In genomic region chr5:122896598-122897282, GRCh38 we compare ENCODE assay signal across 8 cellular contexts. TPM values are rescaled to one million over a fixed set of nuclear protein-coding genes. Genes with fewer than 3 reads are reported as not detected.
DNase-seq lines count a peak whose midpoint lies in the region; TF ChIP-seq lines count a peak whose summit lies in the region.

No MANE protein-coding gene starts in this region.

- intact Hi-C loops in lower leg skin (cut with DNase I; ENCODE audit: low total_unique reads) = no loop called here

- WGBS in lower leg skin, 2 donors = 65 to 71% methylated on average over 4 of the region's 4 CpGs

- no peaks in the 10 kb centered on the region for H3K4me1 Mint-ChIP-seq in brain
- H3K4me1 Mint-ChIP-seq in mesothelial cell of epicardium = peaks cover 25% of the 10 kb centered on the region

- H3K4me3 ChIP-seq in lower leg skin (ENCODE audit: low read depth, poor library complexity, severe bottlenecking) = no peak overlapping the region
- H3K4me3 ChIP-seq in coronary artery = no peak overlapping the region

- H3K9me3 Mint-ChIP-seq in brain (no peaks in the 10 kb centered on the region), mesothelial cell of epicardium (no peaks in the 10 kb centered on the region)

- no peak overlapping the region for H3K4me3 Mint-ChIP-seq in brain
- no peak overlapping the region for H3K4me3 Mint-ChIP-seq in mesothelial cell of epicardium

- no peak overlapping the region for H3K27ac ChIP-seq in coronary artery

- H3K27me3 Mint-ChIP-seq in brain (peaks cover 3% of the 10 kb centered on the region), mesothelial cell of epicardium (ENCODE audit: low read depth) (no peaks in the 10 kb centered on the region)

- H3K27ac Mint-ChIP-seq in brain (no peak overlapping the region), mesothelial cell of epicardium (peak overlapping the region; percentile 7)

- DNase-seq in DMS53 (lab: John Stamatoyannopoulos, UW) = peak; percentile 66
- peak; percentile 38 to 53 for DNase-seq in Kasumi-1 (lab: John Stamatoyannopoulos, UW)
- no peak for DNase-seq in mesothelial cell of epicardium (ENCODE audit: low spot score in 2 of 2, unreplicated experiment in 2 of 2)
- DNase-seq in lower leg skin (ENCODE audit: low spot score in 2 of 2) = no peak
- DNase-seq in coronary artery (ENCODE audit: low spot score) = no peak
- DNase-seq in effector CD8-positive, alpha-beta T cell (lab: John Stamatoyannopoulos, UW) = no peak
- DNase-seq in NCI-H128 (lab: John Stamatoyannopoulos, UW; ENCODE audit: unreplicated experiment) = no peak

- no peak for TF ChIP-seq POLR2A in lower leg skin (IDR thresholded peaks at IDR 0.05)

- no peaks in the 10 kb centered on the region for H3K36me3 Mint-ChIP-seq in brain
- H3K36me3 Mint-ChIP-seq in mesothelial cell of epicardium = peaks cover 2% of the 10 kb centered on the region

- TF ChIP-seq CTCF in brain (conservative IDR thresholded peaks at IDR 0.05) = peak; percentile 72 to 76
- no peak for TF ChIP-seq CTCF in mesothelial cell of epicardium (IDR thresholded peaks at IDR 0.05; ENCODE audit: unreplicated experiment)
- TF ChIP-seq CTCF in lower leg skin (IDR thresholded peaks at IDR 0.05) = no peak
- TF ChIP-seq CTCF in coronary artery (IDR thresholded peaks at IDR 0.05) = no peak

RNA-seq across cellular contexts. Expression of gene SNX24, which starts 51.3 kb away (rescaled TPM):
- 9.2 TPM for polyA plus RNA-seq in brain (ENCODE audit: insufficient read depth, low read depth, low replicate concordance)
- 40.9 to 50.4 TPM (median 44.5 TPM) in 3 replicates for total RNA-seq in mesothelial cell of epicardium
- 10 to 100 TPM; 20.1 to 28.1 (median 20.9) TPM for total RNA-seq in lower leg skin

Comparison
In these comparisons a context has a peak if more than half of its experiments do, and no peak if none do; other contexts are left out.
1. DNase-seq: peak in DMS53 (single experiment) and Kasumi-1 (2 of 2); none in mesothelial cell of epicardium (0 of 2), lower leg skin (0 of 2), coronary artery (single experiment), effector CD8-positive, alpha-beta T cell (single experiment) and NCI-H128 (single experiment).
2. CTCF ChIP-seq: peak in brain (2 of 2); none in mesothelial cell of epicardium (single experiment), lower leg skin (0 of 3) and coronary artery (single experiment).